Comparison of ENCODE assay signal across 8 cellular contexts in the genomic region with DNA sequence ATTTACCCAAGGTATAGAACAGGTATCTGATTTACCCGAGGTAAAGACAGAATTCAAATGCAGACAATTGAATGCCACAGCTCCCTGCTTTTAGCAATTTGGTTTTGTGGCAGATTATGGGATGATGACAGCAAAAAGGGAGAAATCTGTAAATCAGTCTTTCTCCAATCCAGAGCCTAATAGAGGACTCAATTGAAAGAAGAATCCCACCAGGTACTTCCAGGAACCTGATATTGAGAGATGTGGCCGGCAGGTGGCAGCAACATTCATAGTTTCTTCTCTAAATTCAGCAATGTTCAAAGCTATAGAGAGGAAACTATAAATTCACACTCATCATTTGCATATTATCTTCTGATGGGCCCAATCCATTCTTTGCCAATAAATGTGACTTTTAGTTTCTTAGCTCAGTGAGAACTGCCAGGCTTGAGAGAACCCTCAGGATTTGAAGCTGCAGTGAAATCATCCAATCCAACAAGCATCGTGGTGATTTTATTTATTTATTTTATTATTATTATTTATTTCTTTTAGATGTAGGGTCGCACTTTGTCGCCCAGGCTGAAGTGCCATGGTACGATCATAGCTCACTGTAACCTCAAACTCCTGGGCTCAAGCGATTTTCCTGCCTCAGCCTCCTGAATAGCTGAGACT. TPM values are rescaled to one million over a fixed set of nuclear protein-coding genes. Genes with fewer than 3 reads are reported as not detected.
A peak's percentile ranks its signal among the peaks of the same experiment; 100 is the strongest.
DNase-seq lines count a peak whose midpoint lies in the region; ATAC-seq and TF ChIP-seq lines count a peak whose summit lies in the region.

No MANE protein-coding gene starts in this region.

- peaks cover under 1% of the 10 kb centered on the region; the same call in 1 of the 2 replicates for H3F3A ChIP-seq in PC-9 (ENCODE audit: insufficient read depth, low read depth)

- H3K27me3 ChIP-seq in KMS-11 (ENCODE audit: insufficient read depth, low read depth) (no peaks in the 10 kb centered on the region), PC-9 (ENCODE audit: insufficient read depth, low read depth) (no peaks in the 10 kb centered on the region), fibroblast of lung (ENCODE audit: control insufficient read depth, insufficient read depth, low read length) (no peaks in the 10 kb centered on the region), neuronal stem cell (ENCODE audit: control insufficient read depth in 3 of 3, insufficient read depth in 3 of 3, low read depth in 1 of 3, low read length in 3 of 3) (no peaks in the 10 kb centered on the region), thoracic aorta (replicated peaks; ENCODE audit: insufficient read depth) (no peaks in the 10 kb centered on the region)

- ATAC-seq in thoracic aorta (ENCODE audit: insufficient number of reproducible peaks, low FRiP score, low read depth) (no peak), GM21447 (IDR thresholded peaks at IDR 0.05; ENCODE audit: unreplicated experiment) (no peak)

- H3K79me2 ChIP-seq in KMS-11 (ENCODE audit: insufficient read depth, low read depth) (no peaks in the 10 kb centered on the region), PC-9 (ENCODE audit: low read depth) (no peaks in the 10 kb centered on the region), fibroblast of lung (ENCODE audit: control insufficient read depth, insufficient read depth, low read length) (no peaks in the 10 kb centered on the region)

- H3K9ac ChIP-seq in KMS-11 (no peak overlapping the region), fibroblast of lung (ENCODE audit: insufficient read depth, low read length) (no peak overlapping the region), neuronal stem cell (ENCODE audit: low read depth, low read length, poor library complexity) (no peak overlapping the region)

- H2BK5ac ChIP-seq in neuronal stem cell (ENCODE audit: low read length) = no peak overlapping the region

- H3K27ac ChIP-seq in KMS-11 (no peak overlapping the region), PC-9 (no peak overlapping the region), fibroblast of lung (ENCODE audit: insufficient read depth, low read length) (no peak overlapping the region), neuronal stem cell (replicated peaks; ENCODE audit: low read length) (no peak overlapping the region), thoracic aorta (no peak overlapping the region)

- no peaks in the 10 kb centered on the region for H3K9me2 ChIP-seq in PC-9 (ENCODE audit: insufficient read depth)

- H3K4me1 ChIP-seq in KMS-11 (ENCODE audit: low read depth, poor library complexity, severe bottlenecking) (peaks cover 8% of the 10 kb centered on the region), PC-9 (replicated peaks; ENCODE audit: insufficient read depth) (peaks cover 4% of the 10 kb centered on the region; the same call in 1 of the 2 replicates), fibroblast of lung (ENCODE audit: control insufficient read depth, extremely low read depth, insufficient read depth, low read length) (no peaks in the 10 kb centered on the region), neuronal stem cell (ENCODE audit: control insufficient read depth in 2 of 2, insufficient read depth in 1 of 2, low read depth in 1 of 2, low read length in 2 of 2) (no peaks in the 10 kb centered on the region), thoracic aorta (ENCODE audit: control insufficient read depth in 1 of 2, low read depth in 2 of 2) (no peaks in the 10 kb centered on the region)

- H3K14ac ChIP-seq in neuronal stem cell (ENCODE audit: low read length) = no peak overlapping the region

- intact Hi-C loops in PC-9 (cut with micrococcal nuclease; ENCODE audit: unreplicated experiment) = loop anchor here (1.0 to 10.0 kb wide), 2 partner anchors 242 to 515 kb away; no protein-coding TSS in a partner anchor

- H3K18ac ChIP-seq in neuronal stem cell (ENCODE audit: low read length) = no peak overlapping the region

- no CpG with 5 or more reads among the region's 7 CpGs for WGBS in neuronal stem cell (ENCODE audit: extremely low coverage in 2 of 2, insufficient read length in 2 of 2, insufficient replicate concordance in 1 of 2), 2 donors

- BruUV-seq in PC-9 (replicated peaks; lab: Mats Ljungman, UMichigan) = no TSS peak

- H2BK15ac ChIP-seq in neuronal stem cell (ENCODE audit: low read length) = no peak overlapping the region

- no peak overlapping the region for H2BK120ac ChIP-seq in neuronal stem cell (ENCODE audit: low read depth, low read length)

- no peak overlapping the region for H2BK12ac ChIP-seq in neuronal stem cell (ENCODE audit: low read length)

- H3K4me3 ChIP-seq in KMS-11 (IDR thresholded peaks at IDR 0.05; ENCODE audit: insufficient read depth, low read depth, low read length) (no peak overlapping the region), PC-9 (no peak overlapping the region), fibroblast of lung (replicated peaks in 1 of 4; ENCODE audit: control extremely low read depth in 1 of 4, insufficient read depth in 1 of 4, low read depth in 3 of 4, low read length in 4 of 4) (no peak overlapping the region), neuronal stem cell (ENCODE audit: low read length in 2 of 2) (no peak overlapping the region), thoracic aorta (no peak overlapping the region)

- TF ChIP-seq CTCF in KMS-11 (conservative IDR thresholded peaks at IDR 0.05; ENCODE audit: low read depth, low read length) (peak; percentile 82), PC-9 (conservative IDR thresholded peaks at IDR 0.05) (peak; percentile 73), fibroblast of lung (conservative IDR thresholded peaks at IDR 0.05 in 1 of 2, IDR thresholded peaks at IDR 0.05 in 1 of 2; ENCODE audit: low read depth in 1 of 2, low read length in 2 of 2) (peak; percentile 63 to 66), thoracic aorta (IDR thresholded peaks at IDR 0.05) (peak; percentile 60)

- no peak overlapping the region for H3K4me2 ChIP-seq in KMS-11
- H3K4me2 ChIP-seq in PC-9 = no peak overlapping the region
- H3K4me2 ChIP-seq in fibroblast of lung (ENCODE audit: extremely low read depth, insufficient read depth, low read length) = no peak overlapping the region
- H3K4me2 ChIP-seq in neuronal stem cell (ENCODE audit: insufficient read depth, low read length, poor library complexity, severe bottlenecking) = no peak overlapping the region

- H4K20me1 ChIP-seq in KMS-11 (ENCODE audit: insufficient read depth) (no peaks in the 10 kb centered on the region), PC-9 (ENCODE audit: insufficient read depth) (no peaks in the 10 kb centered on the region), fibroblast of lung (ENCODE audit: control insufficient read depth, extremely low read depth, insufficient read depth, low read length) (no peaks in the 10 kb centered on the region)

- no peaks in the 10 kb centered on the region for H3K9me3 ChIP-seq in PC-9 (ENCODE audit: insufficient read depth, low read depth)
- H3K9me3 ChIP-seq in fibroblast of lung (ENCODE audit: control insufficient read depth, insufficient read depth, low read depth, low read length) = no peaks in the 10 kb centered on the region
- no peaks in the 10 kb centered on the region for H3K9me3 ChIP-seq in neuronal stem cell (replicated peaks in 1 of 2; ENCODE audit: control insufficient read depth in 2 of 2, insufficient read depth in 1 of 2, low read depth in 1 of 2, low read length in 2 of 2)
- no peaks in the 10 kb centered on the region for H3K9me3 ChIP-seq in thoracic aorta

- no peak overlapping the region for H4K8ac ChIP-seq in neuronal stem cell (ENCODE audit: low read depth, low read length)

- DNase-seq in COLO829 (ENCODE audit: low spot score) = peak; percentile 41
- DNase-seq in PC-9 = peak; percentile 35 to 62
- peak; percentile 66 for DNase-seq in activated T-cell treated with anti-CD3 and anti-CD28 coated beads for 4 hours
- DNase-seq in fibroblast of lung (ENCODE audit: low read depth in 2 of 2) = peak; percentile 54 to 69
- peak; percentile 38 for DNase-seq in neuronal stem cell (ENCODE audit: low spot score)
- peak; percentile 4 for DNase-seq in thoracic aorta (ENCODE audit: low spot score)

- H3K79me1 ChIP-seq in neuronal stem cell (ENCODE audit: low read depth, low read length) = no peaks in the 10 kb centered on the region

- H4K91ac ChIP-seq in neuronal stem cell (ENCODE audit: low read depth, low read length, poor library complexity) = no peak overlapping the region

- H3K36me3 ChIP-seq in KMS-11 (ENCODE audit: insufficient read depth) = no peaks in the 10 kb centered on the region
- no peaks in the 10 kb centered on the region for H3K36me3 ChIP-seq in PC-9 (ENCODE audit: low read depth)
- H3K36me3 ChIP-seq in fibroblast of lung (ENCODE audit: control insufficient read depth, insufficient read depth, low read length) = no peaks in the 10 kb centered on the region
- H3K36me3 ChIP-seq in neuronal stem cell (replicated peaks in 1 of 2; ENCODE audit: control insufficient read depth in 2 of 2, insufficient read depth in 2 of 2, low read length in 2 of 2) = no peaks in the 10 kb centered on the region
- no peaks in the 10 kb centered on the region for H3K36me3 ChIP-seq in thoracic aorta

- CTCF ChIA-PET in PC-9 (lab: Charles Lee) = interaction anchor here (0.5 to 1.3 kb wide), 8 partner anchors 8 to 243 kb away, joined by 3 to 8 read pairs (median 4); no protein-coding TSS in a partner anchor

- H3K23ac ChIP-seq in neuronal stem cell (ENCODE audit: low read depth, low read length, poor library complexity) = no peak overlapping the region

- no peak overlapping the region for H2AK5ac ChIP-seq in neuronal stem cell (ENCODE audit: low read depth, low read length)

- H2AFZ ChIP-seq in KMS-11 (ENCODE audit: low read depth) (no peak overlapping the region), PC-9 (no peak overlapping the region), fibroblast of lung (ENCODE audit: low read length) (no peak overlapping the region), neuronal stem cell (ENCODE audit: low read length) (no peak overlapping the region)

- POLR2A ChIA-PET in PC-9 (lab: Charles Lee; ENCODE audit: unreplicated experiment) = interaction anchor here (0.6 to 0.7 kb wide), 3 partner anchors 11 to 401 kb away, joined by 3 to 5 read pairs (median 4); no protein-coding TSS in a partner anchor

- no peak overlapping the region for H3K4ac ChIP-seq in neuronal stem cell (ENCODE audit: low read length)

RNA-seq across cellular contexts. Expression of a gene that starts 9.8 kb away (rescaled TPM):
- total RNA-seq in PC-9 (2021) (33.2 and 45.1 TPM in 2 replicates), fibroblast of lung (4.4 and 6.9 TPM in 2 replicates), thoracic aorta (10 to 100 TPM; 17.6 to 30.8 TPM)
- 5.5 and 8.4 TPM in 2 replicates for polyA plus RNA-seq in fibroblast of lung
- 13.5 and 13.6 TPM in 2 replicates for polyA plus RNA-seq in fibroblast of lung (2012)
- polyA minus RNA-seq in fibroblast of lung (ENCODE audit: low replicate concordance) = 20.1 and 30.6 TPM in 2 replicates
- polyA plus RNA-seq in neuronal stem cell (2013, experiment 1 of 2) = 36.4 TPM
- 37.7 TPM for polyA plus RNA-seq in neuronal stem cell (2013, experiment 2 of 2)

RNA-seq across cellular contexts. Expression of a gene that starts 30.9 kb away (rescaled TPM):
- 18.9 and 21.9 TPM in 2 replicates for total RNA-seq in PC-9 (2021)
- total RNA-seq in fibroblast of lung = 26.1 and 29.3 TPM in 2 replicates
- 14.5 and 16.3 TPM in 2 replicates for polyA plus RNA-seq in fibroblast of lung
- polyA plus RNA-seq in fibroblast of lung (2012) = 13.4 and 15.3 TPM in 2 replicates
- polyA minus RNA-seq in fibroblast of lung (ENCODE audit: low replicate concordance) = 30.9 and 34.0 TPM in 2 replicates
- polyA plus RNA-seq in neuronal stem cell (2013, experiment 1 of 2) = 8.6 TPM
- polyA plus RNA-seq in neuronal stem cell (2013, experiment 2 of 2) = 7.6 TPM
- total RNA-seq in thoracic aorta = 1 to 10 TPM; 7.6 to 9.4 TPM

Comparison
In these comparisons a context has a peak if more than half of its experiments do, and no peak if none do; other contexts are left out.
1. DNase-seq: peak in every context shown above with its lines; median percentile 66 in activated T-cell treated with anti-CD3 and anti-CD28 coated beads for 4 hours; 62 in fibroblast of lung; 48 in PC-9; 41 in COLO829; 38 in neuronal stem cell; 4 in thoracic aorta.